In genomic region chr3:57597240-57597972, GRCh38 we compare ENCODE assay signal across 1 cellular context.
A peak's percentile ranks its signal among the peaks of the same experiment; 100 is the strongest.
TF ChIP-seq lines count a peak whose summit lies in the region.

ARF4 (minus strand) TSS chr3:57597344; CDS start chr3:57597140, 204 bp downstream.

TF ChIP-seq in HepG2, 621 proteins besides CTCF, POLR2A, EP300 and RAD21 (continued from another document and continues in another):
- TF ChIP-seq ESRRA (CRISPR knock-in tag; IDR thresholded peaks at IDR 0.05; ENCODE audit: low read depth) = peak; percentile 68; the same call in 1 of the 2 replicates
- TF ChIP-seq SP2 (CRISPR knock-in tag; IDR thresholded peaks at IDR 0.05) = peak; percentile 72; the same call in 1 of the 2 replicates
- TF ChIP-seq ZNF652 (CRISPR knock-in tag; IDR thresholded peaks at IDR 0.05; ENCODE audit: borderline replicate concordance, low read depth) = 0 out of 2 replicates have a peak, but pooled peaks have one; percentile 0
- no peak for TF ChIP-seq SNAI1 (CRISPR knock-in tag; IDR thresholded peaks at IDR 0.05; ENCODE audit: borderline replicate concordance)
- TF ChIP-seq DZIP1 (CRISPR knock-in tag; IDR thresholded peaks at IDR 0.05) = no peak
- TF ChIP-seq CSRNP2 (CRISPR knock-in tag; conservative IDR thresholded peaks at IDR 0.05; ENCODE audit: low read depth) = no peak
- TF ChIP-seq MED1 (CRISPR knock-in tag; IDR thresholded peaks at IDR 0.05) = peak; percentile 75
- no peak for TF ChIP-seq NPAS2 (CRISPR knock-in tag; IDR thresholded peaks at IDR 0.05; ENCODE audit: borderline replicate concordance)
- TF ChIP-seq MNT (IDR thresholded peaks at IDR 0.05) = peak; percentile 54
- TF ChIP-seq SNAPC5 (CRISPR knock-in tag; IDR thresholded peaks at IDR 0.05; ENCODE audit: borderline replicate concordance) = no peak
- no peak for TF ChIP-seq ZNF230 (CRISPR knock-in tag; IDR thresholded peaks at IDR 0.05)
- TF ChIP-seq CCAR2 (optimal IDR thresholded peaks at IDR 0.05; ENCODE audit: low read depth, low read length) = no peak
- peak; percentile 82; the same call in 1 of the 2 replicates for TF ChIP-seq ZBTB25 (CRISPR knock-in tag; IDR thresholded peaks at IDR 0.05)
- TF ChIP-seq YEATS4 (CRISPR knock-in tag; IDR thresholded peaks at IDR 0.05; ENCODE audit: borderline replicate concordance) = peak; percentile 81
- TF ChIP-seq FOXJ3 (CRISPR knock-in tag; IDR thresholded peaks at IDR 0.05; ENCODE audit: borderline replicate concordance) = no peak
- TF ChIP-seq PRDM15 (CRISPR knock-in tag; IDR thresholded peaks at IDR 0.05) = no peak
- TF ChIP-seq ZNF383 (CRISPR knock-in tag; IDR thresholded peaks at IDR 0.05; ENCODE audit: borderline replicate concordance) = no peak
- TF ChIP-seq SMAD1 (CRISPR knock-in tag; IDR thresholded peaks at IDR 0.05; ENCODE audit: borderline replicate concordance, low read depth) = no peak
- peak; percentile 19; the same call in 1 of the 2 replicates for TF ChIP-seq ZBTB8A (CRISPR knock-in tag; IDR thresholded peaks at IDR 0.05; ENCODE audit: borderline replicate concordance, low read depth)
- peak; percentile 76 for TF ChIP-seq ATF2 (CRISPR knock-in tag; IDR thresholded peaks at IDR 0.05)
- TF ChIP-seq ZUFSP (CRISPR knock-in tag; IDR thresholded peaks at IDR 0.05; ENCODE audit: borderline replicate concordance) = no peak
- TF ChIP-seq STAT5B (CRISPR knock-in tag; IDR thresholded peaks at IDR 0.05) = no peak
- TF ChIP-seq SOX6 (IDR thresholded peaks at IDR 0.05) = no peak
- peak; percentile 71 for TF ChIP-seq SOX6 (CRISPR knock-in tag; IDR thresholded peaks at IDR 0.05)
- TF ChIP-seq ZNF576 (CRISPR knock-in tag; IDR thresholded peaks at IDR 0.05) = no peak
- TF ChIP-seq THAP11 (CRISPR knock-in tag; IDR thresholded peaks at IDR 0.05) = peak; percentile 96
- TF ChIP-seq ZSCAN5A (CRISPR knock-in tag; IDR thresholded peaks at IDR 0.05; ENCODE audit: borderline replicate concordance) = no peak
- peak; percentile 93; the same call in 1 of the 2 replicates for TF ChIP-seq MEIS1 (CRISPR knock-in tag; IDR thresholded peaks at IDR 0.05; ENCODE audit: borderline replicate concordance)
- no peak for TF ChIP-seq SKI (IDR thresholded peaks at IDR 0.05; ENCODE audit: partially characterized antibody)
- TF ChIP-seq MAZ (IDR thresholded peaks at IDR 0.05; ENCODE audit: borderline replicate concordance, low read depth, low read length) = peak; percentile 76
- TF ChIP-seq MAZ (CRISPR knock-in tag; IDR thresholded peaks at IDR 0.05; ENCODE audit: low read depth) = peak; percentile 76
- peak; percentile 92 for TF ChIP-seq FOXK1 (CRISPR knock-in tag; IDR thresholded peaks at IDR 0.05; ENCODE audit: borderline replicate concordance, low read depth)
- TF ChIP-seq ZC3H4 (CRISPR knock-in tag; IDR thresholded peaks at IDR 0.05; ENCODE audit: borderline replicate concordance) = 0 out of 2 replicates have a peak, but pooled peaks have one; percentile 34
- no peak for TF ChIP-seq RFX1 (IDR thresholded peaks at IDR 0.05)
- TF ChIP-seq ZNF740 (CRISPR knock-in tag; IDR thresholded peaks at IDR 0.05) = no peak
- 0 out of 2 replicates have a peak, but pooled peaks have one; percentile 32 for TF ChIP-seq ZNF251 (CRISPR knock-in tag; IDR thresholded peaks at IDR 0.05)
- TF ChIP-seq FLYWCH1 (CRISPR knock-in tag; IDR thresholded peaks at IDR 0.05) = no peak
- TF ChIP-seq ZNF432 (CRISPR knock-in tag; IDR thresholded peaks at IDR 0.05; ENCODE audit: borderline replicate concordance) = no peak
- peak; percentile 75; the same call in 1 of the 2 replicates for TF ChIP-seq NR1H2 (CRISPR knock-in tag; IDR thresholded peaks at IDR 0.05; ENCODE audit: borderline replicate concordance, low read depth)
- peak; percentile 73 for TF ChIP-seq ZNF451 (CRISPR knock-in tag; IDR thresholded peaks at IDR 0.05)
- no peak; the same call in 1 of the 2 replicates for TF ChIP-seq ZC3H13 (CRISPR knock-in tag; IDR thresholded peaks at IDR 0.05)
- TF ChIP-seq PITX1 (CRISPR knock-in tag; IDR thresholded peaks at IDR 0.05) = peak; percentile 64
- TF ChIP-seq ELK4 (CRISPR knock-in tag; IDR thresholded peaks at IDR 0.05; ENCODE audit: borderline replicate concordance) = no peak; the same call in 1 of the 2 replicates
- no peak; the same call in 1 of the 2 replicates for TF ChIP-seq THAP8 (CRISPR knock-in tag; IDR thresholded peaks at IDR 0.05; ENCODE audit: borderline replicate concordance)
